Comparison of ENCODE assay signal across 8 cellular contexts in genomic region chr1:156129687-156130577, GRCh38. TPM values are rescaled to one million over a fixed set of nuclear protein-coding genes. Genes with fewer than 3 reads are reported as not detected.
DNase-seq lines count a peak whose midpoint lies in the region; ATAC-seq and TF ChIP-seq lines count a peak whose summit lies in the region.

No MANE protein-coding gene starts in this region.

- DNase-seq in CD4-positive, CD25-positive, alpha-beta regulatory T cell, result peak; percentile 59 to 72 (median 71)
- peak; percentile 99 for DNase-seq in HT-29 (ENCODE audit: low spot score)
- peak; percentile 100 for DNase-seq in NT2/D1 (ENCODE audit: low read depth, low spot score)
- peak; percentile 82 for DNase-seq in activated T-cell treated with anti-CD3 and anti-CD28 coated beads for 4 hours
- no peak for DNase-seq in epithelial cell of proximal tubule (ENCODE audit: low read depth)
- DNase-seq in stimulated activated CD8-positive, alpha-beta memory T cell treated with anti-CD3 and anti-CD28 coated beads, Interleukin-4, amount 100 ng/mL, for 4 hours (ENCODE audit: low read depth in 2 of 2, low spot score in 1 of 2), result peak; percentile 47 to 70
- DNase-seq in GM19240 (ENCODE audit: insufficient read length, low spot score), result no peak

- peak overlapping the region in 3 of 4 donors; percentile 6 to 77 (median 28) for H3K4me3 Mint-ChIP-seq in CD4-positive, CD25-positive, alpha-beta regulatory T cell

- H3K36me3 Mint-ChIP-seq in CD4-positive, CD25-positive, alpha-beta regulatory T cell, result no peaks in the 10 kb centered on the region

- peaks cover 8 to 56% (median 37%) of the 10 kb centered on the region in 4 donors for H3K4me1 Mint-ChIP-seq in CD4-positive, CD25-positive, alpha-beta regulatory T cell

- peak overlapping the region; percentile 32 to 62 (median 50) for H3K27ac Mint-ChIP-seq in CD4-positive, CD25-positive, alpha-beta regulatory T cell

- H3K9me3 ChIP-seq in CD4-positive, CD25-positive, alpha-beta regulatory T cell (ENCODE audit: control insufficient read depth in 2 of 2, low read length in 2 of 2), result no peaks in the 10 kb centered on the region
- H3K9me3 ChIP-seq in NT2/D1 (ENCODE audit: insufficient read depth, low read length) (no peaks in the 10 kb centered on the region), muscle layer of colon (ENCODE audit: low read length) (no peaks in the 10 kb centered on the region)

- ATAC-seq in CD4-positive, CD25-positive, alpha-beta regulatory T cell (ENCODE audit: low read depth in 2 of 2), result peak; percentile 24 to 42

- H3K9ac ChIP-seq in NT2/D1 (ENCODE audit: insufficient read length, low read depth) (peak overlapping the region; percentile 79), muscle layer of colon (ENCODE audit: low read length) (peak overlapping the region; percentile 86)

- peak overlapping the region; percentile 47 for H3K27ac ChIP-seq in CD4-positive, CD25-positive, alpha-beta regulatory T cell (ENCODE audit: insufficient read depth, low read length, poor library complexity, severe bottlenecking)
- peak overlapping the region; percentile 95 for H3K27ac ChIP-seq in muscle layer of colon (ENCODE audit: low read depth, low read length)

- peaks cover 48% of the 10 kb centered on the region for H3K4me1 ChIP-seq in CD4-positive, CD25-positive, alpha-beta regulatory T cell (ENCODE audit: control insufficient read depth, insufficient read depth, low read length, poor library complexity, severe bottlenecking)
- peaks cover 46% of the 10 kb centered on the region for H3K4me1 ChIP-seq in NT2/D1 (ENCODE audit: insufficient read depth, insufficient read length)
- peaks cover 57% of the 10 kb centered on the region for H3K4me1 ChIP-seq in muscle layer of colon (ENCODE audit: insufficient read depth, low read length)

- H3K36me3 ChIP-seq in CD4-positive, CD25-positive, alpha-beta regulatory T cell (ENCODE audit: control insufficient read depth, insufficient read depth, low read length), result peaks cover 33% of the 10 kb centered on the region
- H3K36me3 ChIP-seq in NT2/D1 (ENCODE audit: insufficient read depth, insufficient read length, low read length) (peaks cover 60% of the 10 kb centered on the region), muscle layer of colon (ENCODE audit: insufficient read depth, low read length) (peaks cover 45% of the 10 kb centered on the region)

- H3K27me3 Mint-ChIP-seq in CD4-positive, CD25-positive, alpha-beta regulatory T cell, result peaks cover 12% of the 10 kb centered on the region

- peak; percentile 93 for TF ChIP-seq CTCF in epithelial cell of proximal tubule (conservative IDR thresholded peaks at IDR 0.05; ENCODE audit: low read depth, low read length)

- no peak overlapping the region for H3K4me3 ChIP-seq in CD4-positive, CD25-positive, alpha-beta regulatory T cell (ENCODE audit: low read depth, low read length)
- H3K4me3 ChIP-seq in NT2/D1 (ENCODE audit: insufficient read length, low read depth) (no peak overlapping the region), epithelial cell of proximal tubule (ENCODE audit: low read depth, low read length) (peak overlapping the region; percentile 5), muscle layer of colon (ENCODE audit: low read depth in 1 of 2, low read length in 2 of 2) (peak overlapping the region; percentile 6 to 52)

- peaks cover 0 to 4% (median 0%) of the 10 kb centered on the region in 7 donors for H3K9me3 Mint-ChIP-seq in CD4-positive, CD25-positive, alpha-beta regulatory T cell

- no peaks in the 10 kb centered on the region for H3K27me3 ChIP-seq in CD4-positive, CD25-positive, alpha-beta regulatory T cell (ENCODE audit: control insufficient read depth, insufficient read depth, low read length)
- H3K27me3 ChIP-seq in NT2/D1 (ENCODE audit: insufficient read depth, insufficient read length) (no peaks in the 10 kb centered on the region), muscle layer of colon (ENCODE audit: control insufficient read depth in 1 of 2, insufficient read depth in 2 of 2, low read length in 2 of 2) (no peaks in the 10 kb centered on the region)

RNA-seq across cellular contexts. Expression of gene LMNA, which starts 15.4 kb away (rescaled TPM):
- 1,807 TPM for total RNA-seq in CD4-positive, CD25-positive, alpha-beta regulatory T cell
- 100 to 1,000 TPM in 1 of 4 donors, 10 to 100 TPM in 3; 54.1 to 113 (median 83.1) TPM for polyA plus RNA-seq in CD4-positive, CD25-positive, alpha-beta regulatory T cell
- 1,664 and 1,875 TPM in 2 replicates for total RNA-seq in HT-29 (2014; rRNA removed; shearing (Covaris generic))
- 358 and 433 TPM in 2 replicates for total RNA-seq in epithelial cell of proximal tubule

RNA-seq across cellular contexts. Expression of gene SEMA4A, which starts 23.5 kb away (rescaled TPM):
- total RNA-seq in CD4-positive, CD25-positive, alpha-beta regulatory T cell, result 41.2 TPM
- polyA plus RNA-seq in CD4-positive, CD25-positive, alpha-beta regulatory T cell, result 1 to 10 TPM in 2 of 4 donors, under 1 TPM in 2; 0.89 to 2.2 (median 1.4) TPM
- 5.1 and 11.6 TPM in 2 replicates for total RNA-seq in HT-29 (2014; rRNA removed; shearing (Covaris generic))
- 1.4 and 3.5 TPM in 2 replicates for total RNA-seq in epithelial cell of proximal tubule

RNA-seq across cellular contexts. Expression of gene MEX3A, which starts 47.7 kb away (rescaled TPM):
- total RNA-seq in CD4-positive, CD25-positive, alpha-beta regulatory T cell, result not detected
- not detected for polyA plus RNA-seq in CD4-positive, CD25-positive, alpha-beta regulatory T cell
- 9.3 and 13.3 TPM in 2 replicates for total RNA-seq in HT-29 (2014; rRNA removed; shearing (Covaris generic))
- 14.8 and 19.0 TPM in 2 replicates for total RNA-seq in epithelial cell of proximal tubule

Comparison
In these comparisons a context has a peak if more than half of its experiments do, and no peak if none do; other contexts are left out.
1. DNase-seq: peak in CD4-positive, CD25-positive, alpha-beta regulatory T cell (3 of 3), HT-29 (single experiment), NT2/D1 (single experiment), activated T-cell treated with anti-CD3 and anti-CD28 coated beads for 4 hours (single experiment) and stimulated activated CD8-positive, alpha-beta memory T cell treated with anti-CD3 and anti-CD28 coated beads, Interleukin-4, amount 100 ng/mL, for 4 hours (2 of 2); none in epithelial cell of proximal tubule (single experiment) and GM19240 (single experiment).
2. H3K4me3 ChIP-seq: peak in epithelial cell of proximal tubule (single experiment) and muscle layer of colon (2 of 2); none in CD4-positive, CD25-positive, alpha-beta regulatory T cell (single experiment) and NT2/D1 (single experiment).
3. RNA of gene MEX3A, which starts 47.7 kb away (total RNA-seq): 14.8 to 19.0 TPM in epithelial cell of proximal tubule and 9.3 to 13.3 TPM in HT-29; not detected in CD4-positive, CD25-positive, alpha-beta regulatory T cell (single experiment); every median in the first group is over 10 times any median in the second.